13 cellular contexts compared by ENCODE assay signal in the genomic region with DNA sequence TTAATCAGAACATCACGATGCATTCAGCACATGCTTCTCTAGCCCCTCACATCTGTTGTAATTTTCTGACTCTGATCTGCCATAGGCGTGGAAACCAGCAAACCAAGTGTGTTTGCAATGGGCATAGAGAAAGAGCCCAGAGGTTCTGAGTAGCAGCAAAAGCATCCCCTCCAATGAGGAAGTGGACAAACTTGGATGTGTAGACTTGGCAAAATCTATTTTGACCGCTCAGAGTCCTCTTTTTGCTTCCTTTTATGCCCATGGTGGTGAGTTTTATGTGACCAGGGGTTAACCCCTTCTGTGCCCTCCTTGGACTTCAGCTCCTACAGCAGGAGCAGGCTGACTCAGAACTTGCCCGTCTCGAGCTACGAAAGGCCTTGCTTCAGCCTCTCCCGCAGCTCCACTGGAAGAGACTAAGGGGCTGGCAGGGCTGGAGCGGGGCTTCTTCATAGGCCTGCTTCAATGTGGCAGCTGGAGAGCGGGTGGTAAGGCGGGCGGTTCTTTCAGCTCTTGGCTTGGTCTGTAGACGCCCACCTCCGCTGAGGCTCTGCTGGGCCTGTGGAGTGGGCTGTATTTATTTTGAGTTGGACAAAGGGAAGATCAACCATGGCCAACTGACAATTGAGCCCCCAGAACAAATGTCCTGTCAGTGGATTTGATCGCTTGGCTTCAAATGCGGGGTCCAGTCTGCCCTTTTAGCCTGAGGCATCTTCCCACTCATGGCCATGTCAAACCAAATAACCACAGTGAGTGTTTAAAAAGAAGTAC.
"Had no signal": no experiment of that assay in that cellular context is flagged by ENCODE, and none has a peak within 500 bp of the region (broad histone marks: within the 10 kb centered on the region; RNA-seq: fewer than 3 reads in every experiment).

No MANE protein-coding gene starts in this region.

- DNase-seq: activated CD4-positive, alpha-beta T cell treated with anti-CD3 and anti-CD28 coated beads, Interleukin-2, amount 50 U/mL, for 4 hours; activated CD4-positive, CD25-positive, alpha-beta regulatory T cell treated with anti-CD3 and anti-CD28 coated beads, Interleukin-2, amount 50 U/mL, for 72 hours; activated effector memory CD4-positive, alpha-beta T cell treated with Interleukin-2 at 50 U/mL for 16 hours; activated T-cell treated with anti-CD3 and anti-CD28 coated beads, Interleukin-2, amount 50 U/mL, for 1 hour; glutamatergic neuron; naive thymus-derived CD8-positive, alpha-beta T cell; psoas muscle; stimulated activated CD4-positive, alpha-beta T cell treated with anti-CD3 and anti-CD28 coated beads, Interleukin-2, amount 100 ng/mL, for 48 hours; stimulated activated naive CD4-positive, alpha-beta T cell treated with Interleukin-2 at 50 U/mL for 16 hours; upper lobe of left lung had no signal

- H3K9me3 ChIP-seq: psoas muscle, upper lobe of left lung had no signal

- FAIRE-seq: endometrium had no signal

- H3K27me3 ChIP-seq: upper lobe of left lung had no signal

- H3K27ac ChIP-seq: psoas muscle, upper lobe of left lung had no signal

- H3K4me3 ChIP-seq: lung, psoas muscle, upper lobe of left lung had no signal

- H3K36me3 ChIP-seq: upper lobe of left lung had no signal

- ATAC-seq: esophagus mucosa; naive thymus-derived CD8-positive, alpha-beta T cell; psoas muscle had no signal
